Comparison of ENCODE assay signal across 8 cellular contexts in genomic region chr12:53213348-53213747, GRCh38. TPM values are rescaled to one million over a fixed set of nuclear protein-coding genes. Genes with fewer than 3 reads are reported as not detected.
DNase-seq lines count a peak whose midpoint lies in the region; ATAC-seq, FAIRE-seq and TF ChIP-seq lines count a peak whose summit lies in the region.

No MANE protein-coding gene starts in this region.

- peak overlapping the region; percentile 12 to 87 (median 74) for H3K27ac Mint-ChIP-seq in CD4-positive, CD25-positive, alpha-beta regulatory T cell

- 8% methylated on average over 13 of the region's 14 CpGs for WGBS in HepG2 (ENCODE audit: low lambda C conversion rate)

- no peak overlapping the region for H3K9ac ChIP-seq in HepG2 (ENCODE audit: insufficient read depth, low read depth, low read length)

- POLR2A ChIA-PET in HEK293T (lab: Yijun Ruan, JAX) (interaction anchor here (1.0 to 2.3 kb wide), 4 partner anchors 39 to 107 kb away, joined by 6 to 20 read pairs (median 10); partner anchors contain the start of genes ESPL1 and PFDN5), HepG2 (lab: Yijun Ruan, JAX) (interaction anchor here (0.7 to 2.0 kb wide), 2 partner anchors 82 to 108 kb away, joined by 3 to 8 read pairs; partner anchors contain the start of genes AAAS and PFDN5)

- peaks cover 17 to 70% (median 46%) of the 10 kb centered on the region in 4 donors for H3K4me1 Mint-ChIP-seq in CD4-positive, CD25-positive, alpha-beta regulatory T cell

- peaks cover 40% of the 10 kb centered on the region for H3K36me3 ChIP-seq in CD4-positive, CD25-positive, alpha-beta regulatory T cell (ENCODE audit: control insufficient read depth, insufficient read depth, low read length)
- no peaks in the 10 kb centered on the region; a peak in 1 of 5 replicates for H3K36me3 ChIP-seq in HepG2 (replicated peaks in 1 of 2; ENCODE audit: control insufficient read depth in 1 of 2, insufficient read depth in 2 of 2, low read length in 2 of 2)

- no peak overlapping the region for H2AFZ ChIP-seq in HepG2 (ENCODE audit: low read length)

- TF ChIP-seq EP300 in HepG2 (IDR thresholded peaks at IDR 0.05; ENCODE audit: low read depth in 2 of 2, low read length in 2 of 2): no peak
- no peak for TF ChIP-seq EP300 in HepG2 (CRISPR knock-in tag; IDR thresholded peaks at IDR 0.05; ENCODE audit: borderline replicate concordance)

- H3K4me2 ChIP-seq in HepG2 (ENCODE audit: low read depth, low read length): no peak overlapping the region

- H3K79me2 ChIP-seq in HepG2 (ENCODE audit: insufficient read depth, low read length): no peaks in the 10 kb centered on the region

- intact Hi-C loops in HepG2 (cut with micrococcal nuclease; ENCODE audit: unreplicated experiment): loop anchor here (1.0 to 5.0 kb wide), 3 partner anchors 39 to 74 kb away; partner anchors contain the start of gene ESPL1

- no peaks in the 10 kb centered on the region for H4K20me1 ChIP-seq in HepG2 (ENCODE audit: insufficient read depth, low read length)

- CTCF ChIA-PET in HEK293T (lab: Yijun Ruan, JAX): interaction anchor here (0.6 to 5.0 kb wide), 23 partner anchors 20 to 295 kb away, joined by 3 to 70 read pairs (median 5); partner anchors contain the start of genes AAAS, ESPL1 and PFDN5
- CTCF ChIA-PET in HepG2 (lab: Yijun Ruan, JAX; ENCODE audit: low intra/inter-chr PET ratio, low total read pairs): interaction anchor here (0.7 to 4.4 kb wide), 4 partner anchors 38 to 132 kb away, joined by 4 to 66 read pairs (median 13); partner anchors contain the start of gene ESPL1

- peak overlapping the region in 2 of 4 donors; percentile 74 to 80 for H3K4me3 Mint-ChIP-seq in CD4-positive, CD25-positive, alpha-beta regulatory T cell

- ATAC-seq in CD4-positive, CD25-positive, alpha-beta regulatory T cell (ENCODE audit: low read depth in 2 of 2): peak; percentile 70 to 71
- ATAC-seq in HepG2: peak; percentile 89
- ATAC-seq in GM18519 (IDR thresholded peaks at IDR 0.05; ENCODE audit: low FRiP score, unreplicated experiment): no peak

- DNase-seq in CD4-positive, CD25-positive, alpha-beta regulatory T cell: peak; percentile 71 to 81 (median 80)
- DNase-seq in HEK293T (ENCODE audit: extremely low spot score): peak; percentile 88
- DNase-seq in NCI-H510A treated with DMSO at 0.1 percent for 48 hours (lab: John Stamatoyannopoulos, UW): peak; percentile 89
- peak; percentile 74 for DNase-seq in activated CD4-positive, alpha-beta T cell treated with anti-CD3 and anti-CD28 coated beads for 1 hour
- DNase-seq in cerebellar cortex (ENCODE audit: low spot score): peak; percentile 86
- peak; percentile 59 for DNase-seq in HepG2 (ENCODE audit: low spot score)
- peak; percentile 67 to 84 (median 70) for DNase-seq in stimulated activated CD4-positive, alpha-beta T cell treated with anti-CD3 and anti-CD28 coated beads, TNF-alpha, amount 100 ng/mL, for 24 hours (ENCODE audit: low read depth in 3 of 3)

- TF ChIP-seq RAD21 in HepG2 (CRISPR knock-in tag; IDR thresholded peaks at IDR 0.05): peak; percentile 97

- H3K27ac ChIP-seq in CD4-positive, CD25-positive, alpha-beta regulatory T cell (ENCODE audit: insufficient read depth, low read length, poor library complexity, severe bottlenecking): peak overlapping the region; percentile 30
- H3K27ac ChIP-seq in HepG2 (ENCODE audit: extremely low read length, insufficient read depth, low read length): no peak overlapping the region

- H3K9me3 ChIP-seq in CD4-positive, CD25-positive, alpha-beta regulatory T cell (ENCODE audit: control insufficient read depth in 2 of 2, low read length in 2 of 2): no peaks in the 10 kb centered on the region
- no peaks in the 10 kb centered on the region for H3K9me3 ChIP-seq in HepG2 (ENCODE audit: low read length)

- H3K9me3 Mint-ChIP-seq in CD4-positive, CD25-positive, alpha-beta regulatory T cell: no peaks in the 10 kb centered on the region

- no peaks in the 10 kb centered on the region for H3K27me3 Mint-ChIP-seq in CD4-positive, CD25-positive, alpha-beta regulatory T cell

- H3K4me1 ChIP-seq in CD4-positive, CD25-positive, alpha-beta regulatory T cell (ENCODE audit: control insufficient read depth, insufficient read depth, low read length, poor library complexity, severe bottlenecking): peaks cover 45% of the 10 kb centered on the region
- H3K4me1 ChIP-seq in HepG2 (ENCODE audit: insufficient read depth, low read length): peaks cover 54% of the 10 kb centered on the region

- no peak for TF ChIP-seq POLR2A in HepG2 (IDR thresholded peaks at IDR 0.05; ENCODE audit: insufficient read depth in 1 of 2, low read depth in 2 of 2, low read length in 2 of 2)

- no TSS peak for BruUV-seq in HepG2 (replicated peaks; lab: Mats Ljungman, UMichigan)

- H3K36me3 Mint-ChIP-seq in CD4-positive, CD25-positive, alpha-beta regulatory T cell: peaks cover 15% of the 10 kb centered on the region

- TF ChIP-seq CTCF in HepG2 (CRISPR knock-in tag; IDR thresholded peaks at IDR 0.05): peak; percentile 98

- no peak overlapping the region for H3K4me3 ChIP-seq in CD4-positive, CD25-positive, alpha-beta regulatory T cell (ENCODE audit: low read depth, low read length)
- no peak overlapping the region for H3K4me3 ChIP-seq in HepG2 (replicated peaks in 1 of 3; ENCODE audit: insufficient read depth in 1 of 3, low read depth in 2 of 3, low read length in 3 of 3)

- no peaks in the 10 kb centered on the region for H3K27me3 ChIP-seq in CD4-positive, CD25-positive, alpha-beta regulatory T cell (ENCODE audit: control insufficient read depth, insufficient read depth, low read length)
- no peaks in the 10 kb centered on the region for H3K27me3 ChIP-seq in HepG2 (ENCODE audit: control insufficient read depth in 1 of 2, insufficient read depth in 2 of 2, low read length in 2 of 2)

- in situ Hi-C loops in HepG2 (cut with HindIII; ENCODE audit: extremely low pct_ligation_motif_present, low pct_unique_long_range_greater_than_20kb): loop anchor here (5.0 kb wide), 1 partner anchor 74 kb away; no protein-coding TSS in a partner anchor

- peak; percentile 50 for FAIRE-seq in HepG2 (lab: Jason Lieb, UNC)

RNA-seq across cellular contexts. Expression of gene ITGB7, which starts 6.3 kb away (rescaled TPM):
- 297 TPM for total RNA-seq in CD4-positive, CD25-positive, alpha-beta regulatory T cell
- polyA plus RNA-seq in CD4-positive, CD25-positive, alpha-beta regulatory T cell: 100 to 1,000 TPM; 279 to 382 (median 330) TPM
- 0.13 and 0.18 TPM in 2 replicates for total RNA-seq in HepG2 (2016; rRNA removed; fragmentation: Illumina TruSeq; extraction: Trizol)
- total RNA-seq in HepG2 (2016; cell fraction: cytosol; rRNA removed; fragmentation: Illumina TruSeq; extraction: Trizol; ENCODE audit: low read depth): not detected in 2 replicates
- 0.32 TPM in 1 of 2 replicates, not detected in the other for total RNA-seq in HepG2 (2016; cell fraction: insoluble cytoplasmic fraction; rRNA removed; fragmentation: Illumina TruSeq; extraction: Trizol)
- not detected in 2 replicates for total RNA-seq in HepG2 (2016; cell fraction: membrane; rRNA removed; fragmentation: Illumina TruSeq; extraction: Trizol)
- total RNA-seq in HepG2 (2016; cell fraction: nucleus; rRNA removed; fragmentation: Illumina TruSeq; extraction: Trizol): not detected in 2 replicates
- 0.14 and 0.16 TPM in 2 replicates for polyA plus RNA-seq in HepG2 (2011; rRNA removed)
- polyA plus RNA-seq in HepG2 (2011; cell fraction: cytosol; rRNA removed): 0.09 and 0.13 TPM in 2 replicates
- 0.39 and 0.40 TPM in 2 replicates for polyA plus RNA-seq in HepG2 (2011; cell fraction: nucleus; rRNA removed)
- polyA plus RNA-seq in HepG2 (2012): 0.20 and 0.30 TPM in 2 replicates
- not detected in 2 replicates for polyA plus RNA-seq in HepG2 (2016; cell fraction: cytosol; fragmentation: Illumina TruSeq; extraction: Trizol; ENCODE audit: low read depth)
- polyA plus RNA-seq in HepG2 (2016; cell fraction: insoluble cytoplasmic fraction; fragmentation: Illumina TruSeq; extraction: Trizol; ENCODE audit: low read depth): 0.33 TPM in 1 of 2 replicates, not detected in the other
- polyA plus RNA-seq in HepG2 (2016; cell fraction: membrane; fragmentation: Illumina TruSeq; extraction: Trizol; ENCODE audit: low read depth): not detected in 2 replicates
- polyA plus RNA-seq in HepG2 (2016; cell fraction: nucleus; fragmentation: Illumina TruSeq; extraction: Trizol; ENCODE audit: insufficient read depth, low read depth): 0.20 TPM in 1 of 2 replicates, not detected in the other
- polyA minus RNA-seq in HepG2 (2011; rRNA and poly(A)+ RNA removed; ENCODE audit: low replicate concordance): 0.40 and 2.6 TPM in 2 replicates
- polyA minus RNA-seq in HepG2 (2011; cell fraction: cytosol; rRNA and poly(A)+ RNA removed): not detected in 2 replicates
- polyA minus RNA-seq in HepG2 (2011; cell fraction: nucleus; rRNA and poly(A)+ RNA removed): not detected in 2 replicates

RNA-seq across cellular contexts. Expression of gene RARG, which starts 18.7 kb away (rescaled TPM):
- total RNA-seq in CD4-positive, CD25-positive, alpha-beta regulatory T cell: 16.8 TPM
- 1 to 10 TPM; 1.5 to 5.1 (median 2.4) TPM for polyA plus RNA-seq in CD4-positive, CD25-positive, alpha-beta regulatory T cell
- total RNA-seq in HepG2 (2016; rRNA removed; fragmentation: Illumina TruSeq; extraction: Trizol): 0.77 and 0.91 TPM in 2 replicates
- 0.18 and 0.91 TPM in 2 replicates for total RNA-seq in HepG2 (2016; cell fraction: cytosol; rRNA removed; fragmentation: Illumina TruSeq; extraction: Trizol; ENCODE audit: low read depth)
- 0.49 and 1.3 TPM in 2 replicates for total RNA-seq in HepG2 (2016; cell fraction: insoluble cytoplasmic fraction; rRNA removed; fragmentation: Illumina TruSeq; extraction: Trizol)
- total RNA-seq in HepG2 (2016; cell fraction: membrane; rRNA removed; fragmentation: Illumina TruSeq; extraction: Trizol): 0.90 and 1.1 TPM in 2 replicates
- 0.72 and 1.5 TPM in 2 replicates for total RNA-seq in HepG2 (2016; cell fraction: nucleus; rRNA removed; fragmentation: Illumina TruSeq; extraction: Trizol)
- 1.5 and 1.6 TPM in 2 replicates for polyA plus RNA-seq in HepG2 (2011; rRNA removed)
- polyA plus RNA-seq in HepG2 (2011; cell fraction: cytosol; rRNA removed): 0.87 and 1.9 TPM in 2 replicates
- polyA plus RNA-seq in HepG2 (2011; cell fraction: nucleus; rRNA removed): 3.2 and 4.1 TPM in 2 replicates
- 0.89 and 0.92 TPM in 2 replicates for polyA plus RNA-seq in HepG2 (2012)
- 0.21 and 0.27 TPM in 2 replicates for polyA plus RNA-seq in HepG2 (2016; cell fraction: cytosol; fragmentation: Illumina TruSeq; extraction: Trizol; ENCODE audit: low read depth)
- 1.0 and 1.1 TPM in 2 replicates for polyA plus RNA-seq in HepG2 (2016; cell fraction: insoluble cytoplasmic fraction; fragmentation: Illumina TruSeq; extraction: Trizol; ENCODE audit: low read depth)
- 0.57 and 0.81 TPM in 2 replicates for polyA plus RNA-seq in HepG2 (2016; cell fraction: membrane; fragmentation: Illumina TruSeq; extraction: Trizol; ENCODE audit: low read depth)
- polyA plus RNA-seq in HepG2 (2016; cell fraction: nucleus; fragmentation: Illumina TruSeq; extraction: Trizol; ENCODE audit: insufficient read depth, low read depth): 2.2 and 2.3 TPM in 2 replicates
- polyA minus RNA-seq in HepG2 (2011; rRNA and poly(A)+ RNA removed; ENCODE audit: low replicate concordance): 4.0 and 33.4 TPM in 2 replicates
- polyA minus RNA-seq in HepG2 (2011; cell fraction: cytosol; rRNA and poly(A)+ RNA removed): 0.99 and 1.1 TPM in 2 replicates
- 0.25 and 1.7 TPM in 2 replicates for polyA minus RNA-seq in HepG2 (2011; cell fraction: nucleus; rRNA and poly(A)+ RNA removed)

RNA-seq across cellular contexts. Expression of gene CSAD, which starts 32.6 kb away (rescaled TPM):
- total RNA-seq in CD4-positive, CD25-positive, alpha-beta regulatory T cell: 68.0 TPM
- 1 to 10 TPM; 1.2 to 2.3 (median 1.6) TPM for polyA plus RNA-seq in CD4-positive, CD25-positive, alpha-beta regulatory T cell
- 2.7 and 7.2 TPM in 2 replicates for total RNA-seq in HepG2 (2016; rRNA removed; fragmentation: Illumina TruSeq; extraction: Trizol)
- total RNA-seq in HepG2 (2016; cell fraction: cytosol; rRNA removed; fragmentation: Illumina TruSeq; extraction: Trizol; ENCODE audit: low read depth): 3.9 and 6.0 TPM in 2 replicates
- total RNA-seq in HepG2 (2016; cell fraction: insoluble cytoplasmic fraction; rRNA removed; fragmentation: Illumina TruSeq; extraction: Trizol): 1.3 and 7.7 TPM in 2 replicates
- total RNA-seq in HepG2 (2016; cell fraction: membrane; rRNA removed; fragmentation: Illumina TruSeq; extraction: Trizol): 2.3 TPM in 2 replicates
- total RNA-seq in HepG2 (2016; cell fraction: nucleus; rRNA removed; fragmentation: Illumina TruSeq; extraction: Trizol): 12.9 and 16.2 TPM in 2 replicates
- 23.5 and 25.2 TPM in 2 replicates for polyA plus RNA-seq in HepG2 (2011; rRNA removed)
- polyA plus RNA-seq in HepG2 (2011; cell fraction: cytosol; rRNA removed): 4.3 and 5.6 TPM in 2 replicates
- 112 and 125 TPM in 2 replicates for polyA plus RNA-seq in HepG2 (2011; cell fraction: nucleus; rRNA removed)
- polyA plus RNA-seq in HepG2 (2012): 10.0 and 10.8 TPM in 2 replicates
- 0.41 and 0.44 TPM in 2 replicates for polyA plus RNA-seq in HepG2 (2016; cell fraction: cytosol; fragmentation: Illumina TruSeq; extraction: Trizol; ENCODE audit: low read depth)
- polyA plus RNA-seq in HepG2 (2016; cell fraction: insoluble cytoplasmic fraction; fragmentation: Illumina TruSeq; extraction: Trizol; ENCODE audit: low read depth): 2.9 and 3.3 TPM in 2 replicates
- 1.2 TPM in 2 replicates for polyA plus RNA-seq in HepG2 (2016; cell fraction: membrane; fragmentation: Illumina TruSeq; extraction: Trizol; ENCODE audit: low read depth)
- polyA plus RNA-seq in HepG2 (2016; cell fraction: nucleus; fragmentation: Illumina TruSeq; extraction: Trizol; ENCODE audit: insufficient read depth, low read depth): 64.6 and 67.6 TPM in 2 replicates
- 12.1 and 29.8 TPM in 2 replicates for polyA minus RNA-seq in HepG2 (2011; rRNA and poly(A)+ RNA removed; ENCODE audit: low replicate concordance)
- polyA minus RNA-seq in HepG2 (2011; cell fraction: cytosol; rRNA and poly(A)+ RNA removed): 1.8 and 1.9 TPM in 2 replicates
- polyA minus RNA-seq in HepG2 (2011; cell fraction: nucleus; rRNA and poly(A)+ RNA removed): 20.1 and 26.4 TPM in 2 replicates

RNA-seq across cellular contexts. Expression of gene ZNF740, which starts 32.8 kb away (rescaled TPM):
- 32.6 TPM for total RNA-seq in CD4-positive, CD25-positive, alpha-beta regulatory T cell
- 1 to 10 TPM; 2.3 to 3.1 (median 2.7) TPM for polyA plus RNA-seq in CD4-positive, CD25-positive, alpha-beta regulatory T cell
- total RNA-seq in HepG2 (2016; rRNA removed; fragmentation: Illumina TruSeq; extraction: Trizol): 15.0 and 16.9 TPM in 2 replicates
- total RNA-seq in HepG2 (2016; cell fraction: cytosol; rRNA removed; fragmentation: Illumina TruSeq; extraction: Trizol; ENCODE audit: low read depth): 2.4 and 4.8 TPM in 2 replicates
- 13.9 and 16.1 TPM in 2 replicates for total RNA-seq in HepG2 (2016; cell fraction: insoluble cytoplasmic fraction; rRNA removed; fragmentation: Illumina TruSeq; extraction: Trizol)
- 11.3 and 11.8 TPM in 2 replicates for total RNA-seq in HepG2 (2016; cell fraction: membrane; rRNA removed; fragmentation: Illumina TruSeq; extraction: Trizol)
- 20.9 and 23.7 TPM in 2 replicates for total RNA-seq in HepG2 (2016; cell fraction: nucleus; rRNA removed; fragmentation: Illumina TruSeq; extraction: Trizol)
- 19.0 and 22.0 TPM in 2 replicates for polyA plus RNA-seq in HepG2 (2011; rRNA removed)
- 7.2 and 8.9 TPM in 2 replicates for polyA plus RNA-seq in HepG2 (2011; cell fraction: cytosol; rRNA removed)
- polyA plus RNA-seq in HepG2 (2011; cell fraction: nucleus; rRNA removed): 49.3 and 50.2 TPM in 2 replicates
- 15.4 and 16.5 TPM in 2 replicates for polyA plus RNA-seq in HepG2 (2012)
- polyA plus RNA-seq in HepG2 (2016; cell fraction: cytosol; fragmentation: Illumina TruSeq; extraction: Trizol; ENCODE audit: low read depth): 1.4 and 2.0 TPM in 2 replicates
- 11.3 and 12.0 TPM in 2 replicates for polyA plus RNA-seq in HepG2 (2016; cell fraction: insoluble cytoplasmic fraction; fragmentation: Illumina TruSeq; extraction: Trizol; ENCODE audit: low read depth)
- polyA plus RNA-seq in HepG2 (2016; cell fraction: membrane; fragmentation: Illumina TruSeq; extraction: Trizol; ENCODE audit: low read depth): 4.1 and 5.8 TPM in 2 replicates
- polyA plus RNA-seq in HepG2 (2016; cell fraction: nucleus; fragmentation: Illumina TruSeq; extraction: Trizol; ENCODE audit: insufficient read depth, low read depth): 21.2 and 25.1 TPM in 2 replicates
- 41.0 and 77.8 TPM in 2 replicates for polyA minus RNA-seq in HepG2 (2011; rRNA and poly(A)+ RNA removed; ENCODE audit: low replicate concordance)
- polyA minus RNA-seq in HepG2 (2011; cell fraction: cytosol; rRNA and poly(A)+ RNA removed): 8.4 and 10.6 TPM in 2 replicates
- polyA minus RNA-seq in HepG2 (2011; cell fraction: nucleus; rRNA and poly(A)+ RNA removed): 91.4 and 93.6 TPM in 2 replicates

RNA-seq across cellular contexts. Expression of gene ESPL1, which starts 54.8 kb away (rescaled TPM):
- total RNA-seq in CD4-positive, CD25-positive, alpha-beta regulatory T cell: 2.7 TPM
- under 1 TPM in 3 of 4 donors, not detected in 1; 0.05 to 0.24 (median 0.11) TPM for polyA plus RNA-seq in CD4-positive, CD25-positive, alpha-beta regulatory T cell
- total RNA-seq in HepG2 (2016; rRNA removed; fragmentation: Illumina TruSeq; extraction: Trizol): 11.5 and 11.6 TPM in 2 replicates
- total RNA-seq in HepG2 (2016; cell fraction: cytosol; rRNA removed; fragmentation: Illumina TruSeq; extraction: Trizol; ENCODE audit: low read depth): 2.5 and 2.8 TPM in 2 replicates
- total RNA-seq in HepG2 (2016; cell fraction: insoluble cytoplasmic fraction; rRNA removed; fragmentation: Illumina TruSeq; extraction: Trizol): 11.5 and 12.0 TPM in 2 replicates
- 3.1 and 4.2 TPM in 2 replicates for total RNA-seq in HepG2 (2016; cell fraction: membrane; rRNA removed; fragmentation: Illumina TruSeq; extraction: Trizol)
- total RNA-seq in HepG2 (2016; cell fraction: nucleus; rRNA removed; fragmentation: Illumina TruSeq; extraction: Trizol): 16.7 and 24.8 TPM in 2 replicates
- polyA plus RNA-seq in HepG2 (2011; rRNA removed): 5.3 and 5.8 TPM in 2 replicates
- 1.9 and 3.3 TPM in 2 replicates for polyA plus RNA-seq in HepG2 (2011; cell fraction: cytosol; rRNA removed)
- polyA plus RNA-seq in HepG2 (2011; cell fraction: nucleus; rRNA removed): 22.2 and 36.2 TPM in 2 replicates
- 2.4 and 4.2 TPM in 2 replicates for polyA plus RNA-seq in HepG2 (2012)
- polyA plus RNA-seq in HepG2 (2016; cell fraction: cytosol; fragmentation: Illumina TruSeq; extraction: Trizol; ENCODE audit: low read depth): 0.60 and 0.89 TPM in 2 replicates
- polyA plus RNA-seq in HepG2 (2016; cell fraction: insoluble cytoplasmic fraction; fragmentation: Illumina TruSeq; extraction: Trizol; ENCODE audit: low read depth): 5.1 and 8.7 TPM in 2 replicates
- polyA plus RNA-seq in HepG2 (2016; cell fraction: membrane; fragmentation: Illumina TruSeq; extraction: Trizol; ENCODE audit: low read depth): 1.7 and 1.8 TPM in 2 replicates
- 41.3 and 46.0 TPM in 2 replicates for polyA plus RNA-seq in HepG2 (2016; cell fraction: nucleus; fragmentation: Illumina TruSeq; extraction: Trizol; ENCODE audit: insufficient read depth, low read depth)
- 14.1 and 75.7 TPM in 2 replicates for polyA minus RNA-seq in HepG2 (2011; rRNA and poly(A)+ RNA removed; ENCODE audit: low replicate concordance)
- 2.5 and 3.9 TPM in 2 replicates for polyA minus RNA-seq in HepG2 (2011; cell fraction: cytosol; rRNA and poly(A)+ RNA removed)
- 13.1 and 16.0 TPM in 2 replicates for polyA minus RNA-seq in HepG2 (2011; cell fraction: nucleus; rRNA and poly(A)+ RNA removed)

Comparison
In these comparisons a context has a peak if more than half of its experiments do, and no peak if none do; other contexts are left out.
1. RNA of gene ITGB7, which starts 6.3 kb away (total RNA-seq): 297 TPM in CD4-positive, CD25-positive, alpha-beta regulatory T cell (single experiment); 0.13 to 0.32 TPM in HepG2; every median in the first group is over 100 times any median in the second.
2. Peak in every context shown above with its lines, with median percentiles within 50 percentile points of each other: DNase-seq.